Comparison of ENCODE assay signal across 8 cellular contexts in genomic region chr14:24179961-24180726, GRCh38. TPM values are rescaled to one million over a fixed set of nuclear protein-coding genes. Genes with fewer than 3 reads are reported as not detected.
DNase-seq lines count a peak whose midpoint lies in the region; ATAC-seq and TF ChIP-seq lines count a peak whose summit lies in the region.

No MANE protein-coding gene starts in this region.

- POLR2A ChIA-PET in CD8-positive, alpha-beta T cell (lab: Charles Lee), result no interaction called here

- intact Hi-C loops in CD8-positive, alpha-beta T cell (cut with DNase I, micrococcal nuclease), result no loop called here

- DNase-seq in CD8-positive, alpha-beta T cell, result no peak
- DNase-seq in RWPE2 (ENCODE audit: low spot score) (peak; percentile 63), fibroblast of pulmonary artery (ENCODE audit: low read depth) (peak; percentile 88), pons (ENCODE audit: low spot score) (peak; percentile 91), NCI-H2081 (lab: John Stamatoyannopoulos, UW) (no peak), T-helper 1 cell (no peak)
- DNase-seq in stimulated activated CD4-positive, alpha-beta T cell treated with anti-CD3 and anti-CD28 coated beads, Interleukin-4, amount 100 ng/mL, for 4 hours, result no peak

- no peaks in the 10 kb centered on the region for H3K4me1 Mint-ChIP-seq in CD8-positive, alpha-beta T cell (ENCODE audit: low read depth)

- H3K27me3 ChIP-seq in CD8-positive, alpha-beta T cell (ENCODE audit: insufficient read depth, low read length), result no peaks in the 10 kb centered on the region
- no peaks in the 10 kb centered on the region for H3K27me3 ChIP-seq in RWPE2 (ENCODE audit: insufficient read depth, poor library complexity, severe bottlenecking)

- no peak overlapping the region for H3K4me3 ChIP-seq in CD8-positive, alpha-beta T cell (ENCODE audit: low read depth, low read length)
- H3K4me3 ChIP-seq in RWPE2 (ENCODE audit: severe bottlenecking), result no peak overlapping the region
- H3K4me3 ChIP-seq in fibroblast of pulmonary artery (replicated peaks; ENCODE audit: low read depth, low read length), result no peak overlapping the region

- H3K27me3 Mint-ChIP-seq in CD8-positive, alpha-beta T cell (ENCODE audit: low read depth), result no peaks in the 10 kb centered on the region

- no peak for TF ChIP-seq CTCF in CD8-positive, alpha-beta T cell (IDR thresholded peaks at IDR 0.05)
- TF ChIP-seq CTCF in RWPE2 (IDR thresholded peaks at IDR 0.05; ENCODE audit: poor library complexity, severe bottlenecking), result no peak
- no peak for TF ChIP-seq CTCF in fibroblast of pulmonary artery (IDR thresholded peaks at IDR 0.05; ENCODE audit: low read length, missing control alignments)

- peak overlapping the region; percentile 14 for H3K27ac Mint-ChIP-seq in CD8-positive, alpha-beta T cell

- H3K36me3 ChIP-seq in CD8-positive, alpha-beta T cell (ENCODE audit: insufficient read depth, low read length), result peaks cover 51% of the 10 kb centered on the region
- peaks cover 53% of the 10 kb centered on the region for H3K36me3 ChIP-seq in RWPE2 (ENCODE audit: low read depth)

- H3K36me3 Mint-ChIP-seq in CD8-positive, alpha-beta T cell, result peaks cover 82% of the 10 kb centered on the region

- no peaks in the 10 kb centered on the region for H3K9me3 Mint-ChIP-seq in CD8-positive, alpha-beta T cell

- no peak overlapping the region for H3K27ac ChIP-seq in CD8-positive, alpha-beta T cell (ENCODE audit: low read depth, low read length)
- no peak overlapping the region for H3K27ac ChIP-seq in RWPE2 (ENCODE audit: poor library complexity, severe bottlenecking)

- no peaks in the 10 kb centered on the region for H3K9me3 ChIP-seq in CD8-positive, alpha-beta T cell (ENCODE audit: low read length)
- no peaks in the 10 kb centered on the region for H3K9me3 ChIP-seq in RWPE2 (ENCODE audit: severe bottlenecking)

- ATAC-seq in CD8-positive, alpha-beta T cell, result no peak
- peak; percentile 8; the same call in 2 of the 3 replicates for ATAC-seq in RWPE2 (ENCODE audit: low read depth)
- no peak for ATAC-seq in GM21360 (IDR thresholded peaks at IDR 0.05; ENCODE audit: unreplicated experiment)

- no peaks in the 10 kb centered on the region for H3K4me1 ChIP-seq in CD8-positive, alpha-beta T cell (ENCODE audit: insufficient read depth, low read length)
- H3K4me1 ChIP-seq in RWPE2 (ENCODE audit: insufficient read depth, poor library complexity, severe bottlenecking), result no peaks in the 10 kb centered on the region

- H3K4me3 Mint-ChIP-seq in CD8-positive, alpha-beta T cell, result no peak overlapping the region

- CTCF ChIA-PET in CD8-positive, alpha-beta T cell (lab: Charles Lee), result interaction anchor here (1.1 to 2.1 kb wide), 5 partner anchors 8 to 127 kb away, joined by 3 to 9 read pairs (median 4); partner anchors contain the start of genes IPO4 and IRF9

RNA-seq across cellular contexts. Expression of gene REC8, which starts 8.3 kb away (rescaled TPM):
- 100 to 1,000 TPM; 131 to 144 TPM for total RNA-seq in CD8-positive, alpha-beta T cell

RNA-seq across cellular contexts. Expression of gene IPO4, which starts 8.5 kb away (rescaled TPM):
- total RNA-seq in CD8-positive, alpha-beta T cell, result 10 to 100 TPM; 69.2 to 75.6 TPM

RNA-seq across cellular contexts. Expression of gene TM9SF1, which starts 15.1 kb away (rescaled TPM):
- 10 to 100 TPM; 17.5 to 20.4 TPM for total RNA-seq in CD8-positive, alpha-beta T cell

RNA-seq across cellular contexts. Expression of gene IRF9, which starts 19.1 kb away (rescaled TPM):
- 100 to 1,000 TPM; 270 to 307 TPM for total RNA-seq in CD8-positive, alpha-beta T cell

RNA-seq across cellular contexts. Expression of gene TSSK4, which starts 25.4 kb away (rescaled TPM):
- under 1 TPM; 0.38 to 0.56 TPM for total RNA-seq in CD8-positive, alpha-beta T cell

Comparison
In these comparisons a context has a peak if more than half of its experiments do, and no peak if none do; other contexts are left out.
1. DNase-seq: peak in RWPE2 (single experiment), fibroblast of pulmonary artery (single experiment) and pons (single experiment); none in CD8-positive, alpha-beta T cell (0 of 7), NCI-H2081 (0 of 2), T-helper 1 cell (0 of 5) and stimulated activated CD4-positive, alpha-beta T cell treated with anti-CD3 and anti-CD28 coated beads, Interleukin-4, amount 100 ng/mL, for 4 hours (0 of 2).